Comparison of ENCODE assay signal across 14 cellular contexts in the genomic region with DNA sequence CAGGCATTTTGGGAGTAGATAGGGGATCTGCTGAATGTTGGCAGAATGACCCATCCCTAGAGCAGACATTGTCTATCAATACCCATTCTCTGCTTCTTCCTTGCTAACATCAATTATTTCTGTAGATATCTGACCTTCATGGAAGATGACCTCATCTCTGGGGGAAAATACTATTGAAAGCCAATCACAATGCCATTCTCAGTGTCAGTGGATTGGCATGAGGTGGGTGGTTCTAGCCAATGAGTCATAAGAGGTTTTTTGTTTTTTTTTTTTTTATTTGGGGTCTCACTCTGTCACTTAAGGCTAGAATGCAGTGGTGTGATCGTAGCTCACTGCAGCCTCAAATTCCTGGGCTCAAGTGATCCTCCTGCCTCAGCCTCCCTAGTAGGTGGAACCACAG. TPM values are rescaled to one million over a fixed set of nuclear protein-coding genes. Genes with fewer than 3 reads are reported as not detected.
DNase-seq lines count a peak whose midpoint lies in the region; ATAC-seq and TF ChIP-seq lines count a peak whose summit lies in the region.
"Had no signal": no experiment of that assay in that cellular context is flagged by ENCODE, and none has a peak within 500 bp of the region (broad histone marks: within the 10 kb centered on the region; RNA-seq: fewer than 3 reads in every experiment).

No MANE protein-coding gene starts in this region.

- DNase-seq in HFFc6: peak; percentile 51
- peak; percentile 34 for DNase-seq in fibroblast of pulmonary artery (ENCODE audit: low read depth)
- no peak for DNase-seq in stimulated activated effector memory CD8-positive, alpha-beta T cell treated with anti-CD3 and anti-CD28 coated beads, Interleukin-12 subunit alpha, Interleukin-12 subunit beta, amount 100 ng/mL, for 72 hours (ENCODE audit: low spot score in 2 of 2)
- no peak for DNase-seq in NCI-H748 (lab: John Stamatoyannopoulos, UW; ENCODE audit: unreplicated experiment)
- no peak for DNase-seq in COLO668 (lab: John Stamatoyannopoulos, UW; ENCODE audit: unreplicated experiment)
- DNase-seq in activated CD8-positive, alpha-beta memory T cell treated with anti-CD3 and anti-CD28 coated beads, Interleukin-2, amount 10 ng/mL, durations not matched to agents 7 days and 5 days: no peak
- DNase-seq: activated naive CD4-positive, alpha-beta T cell treated with Interleukin-2 at 50 U/mL for 16 hours; CD4-positive, CD25-positive, alpha-beta regulatory T cell; GDM1; NCI-H2107; stimulated activated CD4-positive, alpha-beta T cell treated with anti-CD3 and anti-CD28 coated beads, Interleukin-1b, Interleukin-23, amount 100 ng/mL, for 48 hours; stimulated activated naive B cell treated with anti-CD40 and anti-IgM and Interleukin-4, amounts not matched to agents 10 μg/mL and 1 μg/mL and 100 μg/mL, for 72 hours had no signal

- TF ChIP-seq CTCF in HFFc6 (IDR thresholded peaks at IDR 0.05): no peak
- no peak for TF ChIP-seq CTCF in fibroblast of pulmonary artery (IDR thresholded peaks at IDR 0.05; ENCODE audit: low read length, missing control alignments)

- peak overlapping the region; percentile 70 for H3K27ac Mint-ChIP-seq in HFFc6
- peak overlapping the region; percentile 29 for H3K27ac Mint-ChIP-seq in activated T-helper 17 cell treated with anti-CD3 and anti-CD28 coated beads, Interleukin-2, amount 50 U/mL, for 72 hours
- H3K27ac Mint-ChIP-seq in stimulated activated effector memory CD8-positive, alpha-beta T cell treated with anti-CD3 and anti-CD28 coated beads, Interleukin-12 subunit alpha, Interleukin-12 subunit beta, amount 100 ng/mL, for 72 hours: peak overlapping the region; percentile 73
- no peak overlapping the region for H3K27ac Mint-ChIP-seq in activated CD8-positive, alpha-beta memory T cell treated with anti-CD3 and anti-CD28 coated beads, Interleukin-2, amount 10 ng/mL, durations not matched to agents 7 days and 5 days

- H3K27me3 Mint-ChIP-seq in HFFc6 (ENCODE audit: insufficient read depth): no peaks in the 10 kb centered on the region; the same call in 1 of the 2 replicates
- H3K27me3 Mint-ChIP-seq in activated T-helper 17 cell treated with anti-CD3 and anti-CD28 coated beads, Interleukin-2, amount 50 U/mL, for 72 hours: no peaks in the 10 kb centered on the region
- no peaks in the 10 kb centered on the region for H3K27me3 Mint-ChIP-seq in activated CD8-positive, alpha-beta memory T cell treated with anti-CD3 and anti-CD28 coated beads, Interleukin-2, amount 10 ng/mL, durations not matched to agents 7 days and 5 days
- H3K27me3 Mint-ChIP-seq: CD4-positive, CD25-positive, alpha-beta regulatory T cell; stimulated activated naive B cell treated with anti-CD40 and anti-IgM and Interleukin-4, amounts not matched to agents 10 μg/mL and 1 μg/mL and 100 μg/mL, for 72 hours had no signal

- H3K36me3 Mint-ChIP-seq in HFFc6 (ENCODE audit: low read depth): peaks cover 33% of the 10 kb centered on the region
- peaks cover 92% of the 10 kb centered on the region for H3K36me3 Mint-ChIP-seq in activated T-helper 17 cell treated with anti-CD3 and anti-CD28 coated beads, Interleukin-2, amount 50 U/mL, for 72 hours (ENCODE audit: low read depth)
- peaks cover 67% of the 10 kb centered on the region for H3K36me3 Mint-ChIP-seq in stimulated activated effector memory CD8-positive, alpha-beta T cell treated with anti-CD3 and anti-CD28 coated beads, Interleukin-12 subunit alpha, Interleukin-12 subunit beta, amount 100 ng/mL, for 72 hours
- H3K36me3 Mint-ChIP-seq in activated CD8-positive, alpha-beta memory T cell treated with anti-CD3 and anti-CD28 coated beads, Interleukin-2, amount 10 ng/mL, durations not matched to agents 7 days and 5 days: peaks cover 26% of the 10 kb centered on the region

- ATAC-seq in activated T-helper 17 cell treated with anti-CD3 and anti-CD28 coated beads, Interleukin-2, amount 50 U/mL, for 72 hours (replicated peaks): no peak
- no peak for ATAC-seq in stimulated activated effector memory CD8-positive, alpha-beta T cell treated with anti-CD3 and anti-CD28 coated beads, Interleukin-12 subunit alpha, Interleukin-12 subunit beta, amount 100 ng/mL, for 72 hours
- ATAC-seq in GM21786 (IDR thresholded peaks at IDR 0.05; ENCODE audit: unreplicated experiment): no peak
- ATAC-seq in activated CD8-positive, alpha-beta memory T cell treated with anti-CD3 and anti-CD28 coated beads, Interleukin-2, amount 10 ng/mL, durations not matched to agents 7 days and 5 days: no peak
- ATAC-seq: stimulated activated naive B cell treated with anti-CD40 and anti-IgM and Interleukin-4, amounts not matched to agents 10 μg/mL and 1 μg/mL and 100 μg/mL, for 72 hours had no signal

- no peak overlapping the region for H3K4me3 ChIP-seq in fibroblast of pulmonary artery (replicated peaks; ENCODE audit: low read depth, low read length)

- no peak overlapping the region for H3K4me3 Mint-ChIP-seq in HFFc6
- no peak overlapping the region for H3K4me3 Mint-ChIP-seq in activated T-helper 17 cell treated with anti-CD3 and anti-CD28 coated beads, Interleukin-2, amount 50 U/mL, for 72 hours
- no peak overlapping the region for H3K4me3 Mint-ChIP-seq in stimulated activated effector memory CD8-positive, alpha-beta T cell treated with anti-CD3 and anti-CD28 coated beads, Interleukin-12 subunit alpha, Interleukin-12 subunit beta, amount 100 ng/mL, for 72 hours
- no peak overlapping the region for H3K4me3 Mint-ChIP-seq in activated CD8-positive, alpha-beta memory T cell treated with anti-CD3 and anti-CD28 coated beads, Interleukin-2, amount 10 ng/mL, durations not matched to agents 7 days and 5 days
- H3K4me3 Mint-ChIP-seq: CD4-positive, CD25-positive, alpha-beta regulatory T cell; stimulated activated naive B cell treated with anti-CD40 and anti-IgM and Interleukin-4, amounts not matched to agents 10 μg/mL and 1 μg/mL and 100 μg/mL, for 72 hours had no signal

- CTCF ChIA-PET in activated CD8-positive, alpha-beta memory T cell treated with anti-CD3 and anti-CD28 coated beads, Interleukin-2, amount 10 ng/mL, durations not matched to agents 7 days and 5 days (lab: Charles Lee): no interaction called here

- no peaks in the 10 kb centered on the region for H3K9me3 Mint-ChIP-seq in HFFc6
- no peaks in the 10 kb centered on the region for H3K9me3 Mint-ChIP-seq in activated T-helper 17 cell treated with anti-CD3 and anti-CD28 coated beads, Interleukin-2, amount 50 U/mL, for 72 hours
- no peaks in the 10 kb centered on the region for H3K9me3 Mint-ChIP-seq in stimulated activated effector memory CD8-positive, alpha-beta T cell treated with anti-CD3 and anti-CD28 coated beads, Interleukin-12 subunit alpha, Interleukin-12 subunit beta, amount 100 ng/mL, for 72 hours
- H3K9me3 Mint-ChIP-seq in activated CD8-positive, alpha-beta memory T cell treated with anti-CD3 and anti-CD28 coated beads, Interleukin-2, amount 10 ng/mL, durations not matched to agents 7 days and 5 days (ENCODE audit: low read depth): no peaks in the 10 kb centered on the region
- H3K9me3 Mint-ChIP-seq: stimulated activated naive B cell treated with anti-CD40 and anti-IgM and Interleukin-4, amounts not matched to agents 10 μg/mL and 1 μg/mL and 100 μg/mL, for 72 hours had no signal

- H3K4me1 Mint-ChIP-seq in HFFc6 (ENCODE audit: low read depth): peaks cover 36% of the 10 kb centered on the region
- H3K4me1 Mint-ChIP-seq in activated T-helper 17 cell treated with anti-CD3 and anti-CD28 coated beads, Interleukin-2, amount 50 U/mL, for 72 hours: no peaks in the 10 kb centered on the region
- no peaks in the 10 kb centered on the region for H3K4me1 Mint-ChIP-seq in stimulated activated effector memory CD8-positive, alpha-beta T cell treated with anti-CD3 and anti-CD28 coated beads, Interleukin-12 subunit alpha, Interleukin-12 subunit beta, amount 100 ng/mL, for 72 hours
- no peaks in the 10 kb centered on the region for H3K4me1 Mint-ChIP-seq in activated CD8-positive, alpha-beta memory T cell treated with anti-CD3 and anti-CD28 coated beads, Interleukin-2, amount 10 ng/mL, durations not matched to agents 7 days and 5 days
- H3K4me1 Mint-ChIP-seq: stimulated activated naive B cell treated with anti-CD40 and anti-IgM and Interleukin-4, amounts not matched to agents 10 μg/mL and 1 μg/mL and 100 μg/mL, for 72 hours had no signal

RNA-seq across cellular contexts. Expression of gene SNX19, which starts 42.5 kb away (rescaled TPM):
- total RNA-seq in HFFc6 (2021; fragmentation: NEBNext Ultra II Directional; extraction: Animal tissue kit (Norgen Biotek cat#: 25700)): 10 to 100 TPM; 44.2 to 56.7 (median 50.2) TPM
- total RNA-seq in activated T-helper 17 cell treated with anti-CD3 and anti-CD28 coated beads, Interleukin-2, amount 50 U/mL, for 72 hours: 10 to 100 TPM; 16.4 to 33.8 TPM
- 10 to 100 TPM; 41.5 to 43.4 TPM for total RNA-seq in activated CD8-positive, alpha-beta memory T cell treated with anti-CD3 and anti-CD28 coated beads, Interleukin-2, amount 10 ng/mL, durations not matched to agents 7 days and 5 days

Comparison
In these comparisons a context has a peak if more than half of its experiments do, and no peak if none do; other contexts are left out.
1. DNase-seq: peak in HFFc6 (single experiment) and fibroblast of pulmonary artery (single experiment); none in stimulated activated effector memory CD8-positive, alpha-beta T cell treated with anti-CD3 and anti-CD28 coated beads, Interleukin-12 subunit alpha, Interleukin-12 subunit beta, amount 100 ng/mL, for 72 hours (0 of 2), NCI-H748 (single experiment), COLO668 (single experiment) and activated CD8-positive, alpha-beta memory T cell treated with anti-CD3 and anti-CD28 coated beads, Interleukin-2, amount 10 ng/mL, durations not matched to agents 7 days and 5 days (single experiment).